In the genomic region with DNA sequence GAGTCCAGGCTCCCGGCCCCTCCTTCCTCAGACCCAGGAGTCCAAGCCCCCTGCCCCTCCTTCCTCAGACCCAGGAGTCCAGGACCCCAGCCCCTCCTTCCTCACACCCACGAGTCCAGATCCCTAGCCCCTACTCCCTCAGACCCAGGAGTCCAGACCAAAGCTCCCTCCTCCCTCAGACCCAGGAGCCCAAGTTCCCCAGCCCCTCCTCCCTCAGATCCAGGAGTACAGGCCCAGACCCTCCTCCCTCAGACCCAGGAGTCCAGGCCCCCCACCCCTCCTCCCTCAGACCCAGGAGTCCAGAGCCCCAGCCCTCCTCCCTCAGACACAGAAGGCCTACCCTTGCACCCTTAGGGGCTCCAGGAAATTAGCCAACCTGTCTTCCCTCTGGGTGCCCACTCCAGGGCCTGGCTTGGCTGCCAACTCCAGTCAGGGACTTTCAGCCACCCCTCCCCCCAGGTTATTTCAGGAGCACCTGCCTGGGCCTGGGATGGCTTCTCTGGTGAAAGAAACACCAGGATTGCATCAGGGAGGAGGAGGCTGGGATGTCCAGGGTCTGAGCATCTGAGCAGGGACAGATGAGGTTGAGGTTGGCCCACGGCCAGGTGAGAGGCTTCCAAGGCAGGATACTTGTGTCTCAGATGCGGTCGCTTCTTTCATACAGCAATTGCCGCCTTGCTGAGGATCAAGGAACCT, we compare ENCODE assay signal across 1 cellular context.
TF ChIP-seq lines count a peak whose summit lies in the region.

A gene with protein sequence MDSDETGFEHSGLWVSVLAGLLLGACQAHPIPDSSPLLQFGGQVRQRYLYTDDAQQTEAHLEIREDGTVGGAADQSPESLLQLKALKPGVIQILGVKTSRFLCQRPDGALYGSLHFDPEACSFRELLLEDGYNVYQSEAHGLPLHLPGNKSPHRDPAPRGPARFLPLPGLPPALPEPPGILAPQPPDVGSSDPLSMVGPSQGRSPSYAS (plus strand): TSS at position 575 of the 696 bp plus-strand sequence. CDS start 713 bp downstream, outside the sequence.

TF ChIP-seq in K562, 482 proteins besides CTCF, POLR2A, EP300 and RAD21 (continued from another document):
- TF ChIP-seq, protein P1, sequence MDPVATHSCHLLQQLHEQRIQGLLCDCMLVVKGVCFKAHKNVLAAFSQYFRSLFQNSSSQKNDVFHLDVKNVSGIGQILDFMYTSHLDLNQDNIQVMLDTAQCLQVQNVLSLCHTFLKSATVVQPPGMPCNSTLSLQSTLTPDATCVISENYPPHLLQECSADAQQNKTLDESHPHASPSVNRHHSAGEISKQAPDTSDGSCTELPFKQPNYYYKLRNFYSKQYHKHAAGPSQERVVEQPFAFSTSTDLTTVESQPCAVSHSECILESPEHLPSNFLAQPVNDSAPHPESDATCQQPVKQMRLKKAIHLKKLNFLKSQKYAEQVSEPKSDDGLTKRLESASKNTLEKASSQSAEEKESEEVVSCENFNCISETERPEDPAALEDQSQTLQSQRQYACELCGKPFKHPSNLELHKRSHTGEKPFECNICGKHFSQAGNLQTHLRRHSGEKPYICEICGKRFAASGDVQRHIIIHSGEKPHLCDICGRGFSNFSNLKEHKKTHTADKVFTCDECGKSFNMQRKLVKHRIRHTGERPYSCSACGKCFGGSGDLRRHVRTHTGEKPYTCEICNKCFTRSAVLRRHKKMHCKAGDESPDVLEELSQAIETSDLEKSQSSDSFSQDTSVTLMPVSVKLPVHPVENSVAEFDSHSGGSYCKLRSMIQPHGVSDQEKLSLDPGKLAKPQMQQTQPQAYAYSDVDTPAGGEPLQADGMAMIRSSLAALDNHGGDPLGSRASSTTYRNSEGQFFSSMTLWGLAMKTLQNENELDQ (CRISPR knock-in tag; IDR thresholded peaks at IDR 0.05; ENCODE audit: borderline replicate concordance), result no peak
- no peak for TF ChIP-seq CAMTA2 (CRISPR knock-in tag; conservative IDR thresholded peaks at IDR 0.05)
- no peak for TF ChIP-seq TCF3 (CRISPR knock-in tag; IDR thresholded peaks at IDR 0.05)
- no peak for TF ChIP-seq FOXM1 (IDR thresholded peaks at IDR 0.05; ENCODE audit: low read depth)
- TF ChIP-seq FOXM1 (CRISPR knock-in tag; IDR thresholded peaks at IDR 0.05; ENCODE audit: low read depth), result no peak
- TF ChIP-seq TRIM28 (IDR thresholded peaks at IDR 0.05), result no peak
- TF ChIP-seq, protein P2, sequence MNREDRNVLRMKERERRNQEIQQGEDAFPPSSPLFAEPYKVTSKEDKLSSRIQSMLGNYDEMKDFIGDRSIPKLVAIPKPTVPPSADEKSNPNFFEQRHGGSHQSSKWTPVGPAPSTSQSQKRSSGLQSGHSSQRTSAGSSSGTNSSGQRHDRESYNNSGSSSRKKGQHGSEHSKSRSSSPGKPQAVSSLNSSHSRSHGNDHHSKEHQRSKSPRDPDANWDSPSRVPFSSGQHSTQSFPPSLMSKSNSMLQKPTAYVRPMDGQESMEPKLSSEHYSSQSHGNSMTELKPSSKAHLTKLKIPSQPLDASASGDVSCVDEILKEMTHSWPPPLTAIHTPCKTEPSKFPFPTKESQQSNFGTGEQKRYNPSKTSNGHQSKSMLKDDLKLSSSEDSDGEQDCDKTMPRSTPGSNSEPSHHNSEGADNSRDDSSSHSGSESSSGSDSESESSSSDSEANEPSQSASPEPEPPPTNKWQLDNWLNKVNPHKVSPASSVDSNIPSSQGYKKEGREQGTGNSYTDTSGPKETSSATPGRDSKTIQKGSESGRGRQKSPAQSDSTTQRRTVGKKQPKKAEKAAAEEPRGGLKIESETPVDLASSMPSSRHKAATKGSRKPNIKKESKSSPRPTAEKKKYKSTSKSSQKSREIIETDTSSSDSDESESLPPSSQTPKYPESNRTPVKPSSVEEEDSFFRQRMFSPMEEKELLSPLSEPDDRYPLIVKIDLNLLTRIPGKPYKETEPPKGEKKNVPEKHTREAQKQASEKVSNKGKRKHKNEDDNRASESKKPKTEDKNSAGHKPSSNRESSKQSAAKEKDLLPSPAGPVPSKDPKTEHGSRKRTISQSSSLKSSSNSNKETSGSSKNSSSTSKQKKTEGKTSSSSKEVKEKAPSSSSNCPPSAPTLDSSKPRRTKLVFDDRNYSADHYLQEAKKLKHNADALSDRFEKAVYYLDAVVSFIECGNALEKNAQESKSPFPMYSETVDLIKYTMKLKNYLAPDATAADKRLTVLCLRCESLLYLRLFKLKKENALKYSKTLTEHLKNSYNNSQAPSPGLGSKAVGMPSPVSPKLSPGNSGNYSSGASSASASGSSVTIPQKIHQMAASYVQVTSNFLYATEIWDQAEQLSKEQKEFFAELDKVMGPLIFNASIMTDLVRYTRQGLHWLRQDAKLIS (CRISPR knock-in tag; IDR thresholded peaks at IDR 0.05), result no peak
- TF ChIP-seq, protein P3, sequence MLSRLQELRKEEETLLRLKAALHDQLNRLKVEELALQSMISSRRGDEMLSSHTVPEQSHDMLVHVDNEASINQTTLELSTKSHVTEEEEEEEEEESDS (CRISPR knock-in tag; IDR thresholded peaks at IDR 0.05), result no peak
- peak; percentile 85 for TF ChIP-seq MECOM (CRISPR knock-in tag; IDR thresholded peaks at IDR 0.05)
- TF ChIP-seq MYC (IDR thresholded peaks at IDR 0.05; ENCODE audit: low read depth, low read length), result peak; percentile 91
- no peak for TF ChIP-seq MYC (CRISPR knock-in tag; IDR thresholded peaks at IDR 0.05; ENCODE audit: borderline replicate concordance, low read depth)
- TF ChIP-seq ZNF436 (CRISPR knock-in tag; IDR thresholded peaks at IDR 0.05), result peak; percentile 41; the same call in 1 of the 2 replicates
- no peak for TF ChIP-seq LCOR (CRISPR knock-in tag; IDR thresholded peaks at IDR 0.05)
- no peak for TF ChIP-seq C11orf30 (IDR thresholded peaks at IDR 0.05; ENCODE audit: low read depth)
- no peak for TF ChIP-seq CREB1 (IDR thresholded peaks at IDR 0.05)
- no peak for TF ChIP-seq CREB1 (CRISPR knock-in tag; IDR thresholded peaks at IDR 0.05)
- TF ChIP-seq JUND (IDR thresholded peaks at IDR 0.05; ENCODE audit: borderline replicate concordance, low read depth, low read length), result peak; percentile 54; the same call in 1 of the 2 replicates
- TF ChIP-seq JUND (tag; IDR thresholded peaks at IDR 0.05; ENCODE audit: borderline replicate concordance, low read depth, low read length), result no peak; the same call in 2 of the 3 replicates
- TF ChIP-seq, protein P4, sequence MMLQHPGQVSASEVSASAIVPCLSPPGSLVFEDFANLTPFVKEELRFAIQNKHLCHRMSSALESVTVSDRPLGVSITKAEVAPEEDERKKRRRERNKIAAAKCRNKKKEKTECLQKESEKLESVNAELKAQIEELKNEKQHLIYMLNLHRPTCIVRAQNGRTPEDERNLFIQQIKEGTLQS (IDR thresholded peaks at IDR 0.05), result peak; percentile 80; the same call in 1 of the 2 replicates
- TF ChIP-seq, protein P4 (CRISPR knock-in tag; conservative IDR thresholded peaks at IDR 0.05), result no peak
- no peak for TF ChIP-seq KLF13 (tag; IDR thresholded peaks at IDR 0.05; ENCODE audit: borderline replicate concordance, low read depth)
- peak; percentile 59; the same call in 1 of the 2 replicates for TF ChIP-seq DMBX1 (CRISPR knock-in tag; IDR thresholded peaks at IDR 0.05; ENCODE audit: borderline replicate concordance)
- no peak for TF ChIP-seq YBX1 (IDR thresholded peaks at IDR 0.05)
- peak in 1 of 2 experiments; percentile 25; a peak in 1 of 4 replicates for TF ChIP-seq TRIM24 (IDR thresholded peaks at IDR 0.05)
- no peak for TF ChIP-seq TOE1 (IDR thresholded peaks at IDR 0.05; ENCODE audit: borderline replicate concordance)
- no peak for TF ChIP-seq TOE1 (CRISPR knock-in tag; IDR thresholded peaks at IDR 0.05; ENCODE audit: borderline replicate concordance, low read depth)
- TF ChIP-seq RCOR1 (IDR thresholded peaks at IDR 0.05; ENCODE audit: borderline replicate concordance in 1 of 2, low read depth in 2 of 2, low read length in 2 of 2), result peak in 1 of 2 experiments; percentile 84; a peak in 2 of 4 replicates
- peak; percentile 94 for TF ChIP-seq CEBPG (CRISPR knock-in tag; IDR thresholded peaks at IDR 0.05)
- TF ChIP-seq CEBPG (tag; conservative IDR thresholded peaks at IDR 0.05 in 1 of 2, IDR thresholded peaks at IDR 0.05 in 1 of 2), result peak; percentile 59 to 85
- TF ChIP-seq HSF4 (CRISPR knock-in tag; IDR thresholded peaks at IDR 0.05; ENCODE audit: borderline replicate concordance), result no peak
- TF ChIP-seq BCL6 (CRISPR knock-in tag; IDR thresholded peaks at IDR 0.05), result no peak
- TF ChIP-seq, protein P5, sequence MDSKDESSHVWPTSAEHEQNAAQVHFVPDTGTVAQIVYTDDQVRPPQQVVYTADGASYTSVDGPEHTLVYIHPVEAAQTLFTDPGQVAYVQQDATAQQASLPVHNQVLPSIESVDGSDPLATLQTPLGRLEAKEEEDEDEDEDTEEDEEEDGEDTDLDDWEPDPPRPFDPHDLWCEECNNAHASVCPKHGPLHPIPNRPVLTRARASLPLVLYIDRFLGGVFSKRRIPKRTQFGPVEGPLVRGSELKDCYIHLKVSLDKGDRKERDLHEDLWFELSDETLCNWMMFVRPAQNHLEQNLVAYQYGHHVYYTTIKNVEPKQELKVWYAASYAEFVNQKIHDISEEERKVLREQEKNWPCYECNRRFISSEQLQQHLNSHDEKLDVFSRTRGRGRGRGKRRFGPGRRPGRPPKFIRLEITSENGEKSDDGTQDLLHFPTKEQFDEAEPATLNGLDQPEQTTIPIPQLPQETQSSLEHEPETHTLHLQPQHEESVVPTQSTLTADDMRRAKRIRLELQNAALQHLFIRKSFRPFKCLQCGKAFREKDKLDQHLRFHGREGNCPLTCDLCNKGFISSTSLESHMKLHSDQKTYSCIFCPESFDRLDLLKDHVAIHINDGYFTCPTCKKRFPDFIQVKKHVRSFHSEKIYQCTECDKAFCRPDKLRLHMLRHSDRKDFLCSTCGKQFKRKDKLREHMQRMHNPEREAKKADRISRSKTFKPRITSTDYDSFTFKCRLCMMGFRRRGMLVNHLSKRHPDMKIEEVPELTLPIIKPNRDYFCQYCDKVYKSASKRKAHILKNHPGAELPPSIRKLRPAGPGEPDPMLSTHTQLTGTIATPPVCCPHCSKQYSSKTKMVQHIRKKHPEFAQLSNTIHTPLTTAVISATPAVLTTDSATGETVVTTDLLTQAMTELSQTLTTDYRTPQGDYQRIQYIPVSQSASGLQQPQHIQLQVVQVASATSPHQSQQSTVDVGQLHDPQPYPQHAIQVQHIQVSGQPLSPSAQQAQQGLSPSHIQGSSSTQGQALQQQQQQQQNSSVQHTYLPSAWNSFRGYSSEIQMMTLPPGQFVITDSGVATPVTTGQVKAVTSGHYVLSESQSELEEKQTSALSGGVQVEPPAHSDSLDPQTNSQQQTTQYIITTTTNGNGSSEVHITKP (IDR thresholded peaks at IDR 0.05; ENCODE audit: partially characterized antibody), result no peak
- no peak for TF ChIP-seq CBX5 (IDR thresholded peaks at IDR 0.05; ENCODE audit: borderline replicate concordance, low read depth)
- TF ChIP-seq NFIC (IDR thresholded peaks at IDR 0.05), result peak; percentile 90
- TF ChIP-seq, protein P6, sequence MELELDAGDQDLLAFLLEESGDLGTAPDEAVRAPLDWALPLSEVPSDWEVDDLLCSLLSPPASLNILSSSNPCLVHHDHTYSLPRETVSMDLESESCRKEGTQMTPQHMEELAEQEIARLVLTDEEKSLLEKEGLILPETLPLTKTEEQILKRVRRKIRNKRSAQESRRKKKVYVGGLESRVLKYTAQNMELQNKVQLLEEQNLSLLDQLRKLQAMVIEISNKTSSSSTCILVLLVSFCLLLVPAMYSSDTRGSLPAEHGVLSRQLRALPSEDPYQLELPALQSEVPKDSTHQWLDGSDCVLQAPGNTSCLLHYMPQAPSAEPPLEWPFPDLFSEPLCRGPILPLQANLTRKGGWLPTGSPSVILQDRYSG (tag; conservative IDR thresholded peaks at IDR 0.05; ENCODE audit: low read depth), result no peak
- peak; percentile 73 for TF ChIP-seq ATF7 (IDR thresholded peaks at IDR 0.05)
- TF ChIP-seq FOXJ3 (CRISPR knock-in tag; IDR thresholded peaks at IDR 0.05), result no peak
- no peak for TF ChIP-seq HEY1 (CRISPR knock-in tag; IDR thresholded peaks at IDR 0.05; ENCODE audit: borderline replicate concordance)
- 0 out of 2 replicates have a peak, but pooled peaks have one; percentile 66 for TF ChIP-seq SMAD4 (CRISPR knock-in tag; conservative IDR thresholded peaks at IDR 0.05)
- TF ChIP-seq, protein P7, sequence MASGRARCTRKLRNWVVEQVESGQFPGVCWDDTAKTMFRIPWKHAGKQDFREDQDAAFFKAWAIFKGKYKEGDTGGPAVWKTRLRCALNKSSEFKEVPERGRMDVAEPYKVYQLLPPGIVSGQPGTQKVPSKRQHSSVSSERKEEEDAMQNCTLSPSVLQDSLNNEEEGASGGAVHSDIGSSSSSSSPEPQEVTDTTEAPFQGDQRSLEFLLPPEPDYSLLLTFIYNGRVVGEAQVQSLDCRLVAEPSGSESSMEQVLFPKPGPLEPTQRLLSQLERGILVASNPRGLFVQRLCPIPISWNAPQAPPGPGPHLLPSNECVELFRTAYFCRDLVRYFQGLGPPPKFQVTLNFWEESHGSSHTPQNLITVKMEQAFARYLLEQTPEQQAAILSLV (tag; IDR thresholded peaks at IDR 0.05), result no peak
- TF ChIP-seq MIER1 (IDR thresholded peaks at IDR 0.05; ENCODE audit: low read depth), result no peak
- TF ChIP-seq ZZZ3 (IDR thresholded peaks at IDR 0.05), result no peak
- TF ChIP-seq MED1 (CRISPR knock-in tag; IDR thresholded peaks at IDR 0.05; ENCODE audit: borderline replicate concordance), result no peak
- TF ChIP-seq SMAD3 (CRISPR knock-in tag; conservative IDR thresholded peaks at IDR 0.05), result no peak
- TF ChIP-seq NRF1 (conservative IDR thresholded peaks at IDR 0.05 in 1 of 2, IDR thresholded peaks at IDR 0.05 in 1 of 2), result peak in 1 of 2 experiments; percentile 26; a peak in 1 of 4 replicates
- no peak for TF ChIP-seq RBM17 (IDR thresholded peaks at IDR 0.05; ENCODE audit: borderline replicate concordance, low read depth, low read length)
- peak; percentile 69; the same call in 1 of the 2 replicates for TF ChIP-seq ZEB2 (IDR thresholded peaks at IDR 0.05)
- peak; percentile 89 for TF ChIP-seq ZFP36 (IDR thresholded peaks at IDR 0.05; ENCODE audit: low read depth, low read length, partially characterized antibody)
- TF ChIP-seq ZNF316 (IDR thresholded peaks at IDR 0.05), result no peak
- TF ChIP-seq NONO (IDR thresholded peaks at IDR 0.05; ENCODE audit: low read depth in 2 of 2, low read length in 1 of 2), result no peak
- TF ChIP-seq NR1H2 (CRISPR knock-in tag; IDR thresholded peaks at IDR 0.05), result no peak
- no peak for TF ChIP-seq ZNF24 (IDR thresholded peaks at IDR 0.05)
- TF ChIP-seq, protein P8, sequence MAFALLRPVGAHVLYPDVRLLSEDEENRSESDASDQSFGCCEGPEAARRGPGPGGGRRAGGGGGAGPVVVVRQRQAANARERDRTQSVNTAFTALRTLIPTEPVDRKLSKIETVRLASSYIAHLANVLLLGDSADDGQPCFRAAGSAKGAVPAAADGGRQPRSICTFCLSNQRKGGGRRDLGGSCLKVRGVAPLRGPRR (CRISPR knock-in tag; IDR thresholded peaks at IDR 0.05), result no peak
- TF ChIP-seq U2AF2 (optimal IDR thresholded peaks at IDR 0.05; ENCODE audit: low read depth, low read length), result no peak
- TF ChIP-seq, protein P9, sequence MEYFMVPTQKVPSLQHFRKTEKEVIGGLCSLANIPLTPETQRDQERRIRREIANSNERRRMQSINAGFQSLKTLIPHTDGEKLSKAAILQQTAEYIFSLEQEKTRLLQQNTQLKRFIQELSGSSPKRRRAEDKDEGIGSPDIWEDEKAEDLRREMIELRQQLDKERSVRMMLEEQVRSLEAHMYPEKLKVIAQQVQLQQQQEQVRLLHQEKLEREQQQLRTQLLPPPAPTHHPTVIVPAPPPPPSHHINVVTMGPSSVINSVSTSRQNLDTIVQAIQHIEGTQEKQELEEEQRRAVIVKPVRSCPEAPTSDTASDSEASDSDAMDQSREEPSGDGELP (CRISPR knock-in tag; IDR thresholded peaks at IDR 0.05; ENCODE audit: borderline replicate concordance), result peak; percentile 43; the same call in 1 of the 2 replicates
- TF ChIP-seq HMG20B (CRISPR knock-in tag; IDR thresholded peaks at IDR 0.05), result no peak
